Comparison of ENCODE assay signal across 9 cellular contexts in genomic region chr2:218885981-218886447, GRCh38. TPM values are rescaled to one million over a fixed set of nuclear protein-coding genes. Genes with fewer than 3 reads are reported as not detected.
DNase-seq lines count a peak whose midpoint lies in the region; ATAC-seq and TF ChIP-seq lines count a peak whose summit lies in the region.
"Had no signal": no experiment of that assay in that cellular context is flagged by ENCODE, and none has a peak within 500 bp of the region (broad histone marks: within the 10 kb centered on the region; RNA-seq: fewer than 3 reads in every experiment).

No MANE protein-coding gene starts in this region.

- no peaks in the 10 kb centered on the region for H3K36me3 Mint-ChIP-seq in T-helper 17 cell (ENCODE audit: low read depth)

- H3K4me1 Mint-ChIP-seq in T-helper 17 cell = peaks cover 53% of the 10 kb centered on the region

- peaks cover 92% of the 10 kb centered on the region for H3K27me3 ChIP-seq in H7 (ENCODE audit: control insufficient read depth, insufficient read depth, low read length)

- H3K36me3 ChIP-seq in H7 (replicated peaks; ENCODE audit: control insufficient read depth, insufficient read depth, low read length) = no peaks in the 10 kb centered on the region
- H3K36me3 ChIP-seq: neutrophil had no signal

- TF ChIP-seq CTCF in GM13977 (IDR thresholded peaks at IDR 0.05; ENCODE audit: extremely low read depth, insufficient read depth, missing control alignments) = no peak

- H3K9me3 ChIP-seq in T-helper 17 cell (ENCODE audit: control insufficient read depth, low read length, poor library complexity, severe bottlenecking) = no peaks in the 10 kb centered on the region
- H3K9me3 ChIP-seq: neutrophil had no signal

- no peak overlapping the region for H3K4me3 ChIP-seq in H7 (ENCODE audit: insufficient read depth, low read depth, low read length)

- ATAC-seq in GM19463 (IDR thresholded peaks at IDR 0.05; ENCODE audit: unreplicated experiment) = peak; percentile 59
- ATAC-seq in HG03064 (IDR thresholded peaks at IDR 0.05; ENCODE audit: low read depth, unreplicated experiment) = peak; percentile 51
- no peak for ATAC-seq in T-helper 17 cell

- H3K27ac Mint-ChIP-seq in T-helper 17 cell = peak overlapping the region; percentile 41

- peak overlapping the region; percentile 50 for H3K4me3 Mint-ChIP-seq in T-helper 17 cell

- no peaks in the 10 kb centered on the region for H3K27me3 Mint-ChIP-seq in T-helper 17 cell

- in situ Hi-C loops in GM13977 (cut with MboI; ENCODE audit: low pct_unique_long_range_greater_than_20kb, low sequenced_read_pairs, unreplicated experiment) = no loop called here

- DNase-seq in GM13977 (ENCODE audit: low spot score) (peak; percentile 85), T-helper 17 cell (no peak), DMS 273 (lab: John Stamatoyannopoulos, UW; ENCODE audit: unreplicated experiment) (no peak), activated gamma-delta T cell treated with Interleukin-2 at 50 U/mL for 16 hours (no peak), H7 (no peak), NOMO-1 (lab: John Stamatoyannopoulos, UW; ENCODE audit: unreplicated experiment in 2 of 2) (no peak)

RNA-seq across cellular contexts. Expression of gene WNT10A, which starts 5.4 kb away (rescaled TPM):
- total RNA-seq in T-helper 17 cell = 10 to 100 TPM in 1 of 2 donors, 1 to 10 TPM in 1; 5.5 to 14.4 TPM
- 0.33 TPM in 1 of 2 replicates, not detected in the other for total RNA-seq in H7 (2014; rRNA removed; shearing (Covaris generic))

RNA-seq across cellular contexts. Expression of gene WNT6, which starts 26.4 kb away (rescaled TPM):
- total RNA-seq in T-helper 17 cell = not detected
- total RNA-seq in H7 (2014; rRNA removed; shearing (Covaris generic)) = not detected in 2 replicates

RNA-seq across cellular contexts. Expression of gene PRKAG3, which starts 54.4 kb away (rescaled TPM):
- not detected for total RNA-seq in T-helper 17 cell
- not detected in 2 replicates for total RNA-seq in H7 (2014; rRNA removed; shearing (Covaris generic))
